Comparison of ENCODE assay signal across 1 cellular context in genomic region chr3:189966843-189967242, GRCh38.
TF ChIP-seq lines count a peak whose summit lies in the region.

No MANE protein-coding gene starts in this region.

TF ChIP-seq in GM12878, 131 proteins besides CTCF, POLR2A, EP300 and RAD21 (continued from another document):
- TF ChIP-seq ATF2 (IDR thresholded peaks at IDR 0.05; ENCODE audit: low read length), result 0 out of 2 replicates have a peak, but pooled peaks have one; percentile 35
